ENCODE assay signal across 8 cellular contexts in the genomic region with DNA sequence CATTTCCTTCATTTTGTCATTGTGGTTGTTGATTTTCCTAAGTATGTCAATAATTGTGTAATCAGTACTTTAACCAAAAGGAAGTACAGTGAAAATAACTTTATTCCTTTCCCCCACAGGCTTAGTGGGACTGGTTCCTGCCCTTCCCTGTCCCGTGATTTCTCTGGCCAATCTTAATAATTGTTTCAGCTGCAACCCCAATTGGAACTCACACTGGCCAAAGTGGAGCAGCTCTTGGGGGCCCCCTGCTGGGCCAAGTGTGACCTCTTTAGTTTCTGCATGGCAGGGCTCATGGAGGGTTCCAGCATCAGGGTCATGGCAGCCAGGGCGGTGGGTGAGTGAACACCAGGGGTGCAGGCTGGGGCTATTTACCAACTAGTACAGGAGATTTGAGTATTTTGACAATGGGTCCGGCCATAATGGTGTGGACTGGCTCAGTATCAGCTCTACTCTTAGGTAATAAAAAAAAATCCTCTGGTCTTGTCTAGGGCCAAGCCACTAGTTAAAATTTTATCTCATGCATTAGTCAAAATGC. TPM values are rescaled to one million over a fixed set of nuclear protein-coding genes. Genes with fewer than 3 reads are reported as not detected.
DNase-seq lines count a peak whose midpoint lies in the region; ATAC-seq, FAIRE-seq and TF ChIP-seq lines count a peak whose summit lies in the region.

No MANE protein-coding gene starts in this region.

- no peak overlapping the region for H3K4me2 ChIP-seq in astrocyte (ENCODE audit: low read length)

- no peaks in the 10 kb centered on the region for H3K36me3 ChIP-seq in GM06990 (ENCODE audit: control insufficient read depth, insufficient read depth, low read length)
- H3K36me3 ChIP-seq in HEK293 (ENCODE audit: control insufficient read depth in 2 of 2, insufficient read depth in 1 of 2, low read length in 2 of 2) = no peaks in the 10 kb centered on the region
- H3K36me3 ChIP-seq in astrocyte (ENCODE audit: insufficient read depth, low read length) = no peaks in the 10 kb centered on the region
- no peaks in the 10 kb centered on the region for H3K36me3 ChIP-seq in iPS DF 6.9 (ENCODE audit: control insufficient read depth, insufficient read depth, low read length)

- H3K4me1 ChIP-seq in HEK293 (ENCODE audit: control insufficient read depth, insufficient read depth, low read length) (no peaks in the 10 kb centered on the region), astrocyte (ENCODE audit: insufficient read depth, low read length) (no peaks in the 10 kb centered on the region), iPS DF 6.9 (ENCODE audit: control insufficient read depth, insufficient read depth, low read length) (peaks cover 2% of the 10 kb centered on the region; the same call in 1 of the 2 replicates)

- WGBS in iPS DF 6.9 (ENCODE audit: insufficient coverage, insufficient read length) = no CpG with 5 or more reads among the region's 3 CpGs

- H3K9me3 Mint-ChIP-seq in astrocyte (ENCODE audit: unreplicated experiment) = peaks cover 2% of the 10 kb centered on the region

- POLR2A ChIA-PET in HEK293 (lab: Yijun Ruan, JAX) = interaction anchor here (1.0 to 2.8 kb wide), 2 partner anchors 32 to 113 kb away, joined by 3 to 9 read pairs; partner anchors contain the start of genes CYCS and OSBPL3

- no peak overlapping the region for H3K9ac ChIP-seq in astrocyte (ENCODE audit: low read length)

- H3K4me3 Mint-ChIP-seq in astrocyte (ENCODE audit: unreplicated experiment) = no peak overlapping the region

- H3K4me3 ChIP-seq in GM06990 (replicated peaks; ENCODE audit: low read depth, low read length) (no peak overlapping the region), HEK293 (ENCODE audit: low read depth, low read length) (no peak overlapping the region), astrocyte (ENCODE audit: insufficient read depth, low read depth, low read length) (no peak overlapping the region), iPS DF 6.9 (ENCODE audit: low read length) (no peak overlapping the region)

- TF ChIP-seq CTCF in GM06990 (IDR thresholded peaks at IDR 0.05; ENCODE audit: insufficient read depth, low read length, poor library complexity, severe bottlenecking) (peak; percentile 97), HEK293 (tag by site-specific recombination; IDR thresholded peaks at IDR 0.05) (peak; percentile 19; the same call in 1 of the 2 replicates), astrocyte (IDR thresholded peaks at IDR 0.05; ENCODE audit: insufficient read depth, low read depth, low read length) (peak; percentile 75)

- FAIRE-seq in astrocyte (lab: Jason Lieb, UNC) = no peak

- H3K27ac Mint-ChIP-seq in astrocyte (ENCODE audit: unreplicated experiment) = no peak overlapping the region

- no peaks in the 10 kb centered on the region for H3K9me3 ChIP-seq in HEK293 (ENCODE audit: control insufficient read depth, insufficient read depth, low read depth, low read length)
- H3K9me3 ChIP-seq in astrocyte (ENCODE audit: insufficient read depth, low read depth, low read length) = no peaks in the 10 kb centered on the region
- no peaks in the 10 kb centered on the region for H3K9me3 ChIP-seq in iPS DF 6.9 (ENCODE audit: control insufficient read depth, insufficient read depth, low read length)

- no peaks in the 10 kb centered on the region for H3K27me3 ChIP-seq in GM06990 (replicated peaks; ENCODE audit: control insufficient read depth, insufficient read depth, low read length)
- no peaks in the 10 kb centered on the region for H3K27me3 ChIP-seq in astrocyte (ENCODE audit: insufficient read depth, low read length)
- no peaks in the 10 kb centered on the region for H3K27me3 ChIP-seq in iPS DF 6.9 (ENCODE audit: control insufficient read depth, insufficient read depth, low read length)

- H4K20me1 ChIP-seq in astrocyte (ENCODE audit: insufficient read depth, low read length) = no peaks in the 10 kb centered on the region

- peaks cover 2% of the 10 kb centered on the region for H3K36me3 Mint-ChIP-seq in astrocyte (ENCODE audit: low read depth, unreplicated experiment)

- no peak for ATAC-seq in GM21423 (IDR thresholded peaks at IDR 0.05; ENCODE audit: unreplicated experiment)

- CTCF ChIA-PET in HEK293 (lab: Yijun Ruan, JAX) = interaction anchor here (0.6 to 8.0 kb wide), 38 partner anchors 9 to 803 kb away, joined by 3 to 142 read pairs (median 4); no protein-coding TSS in a partner anchor

- H3K27me3 Mint-ChIP-seq in astrocyte (ENCODE audit: low read depth, unreplicated experiment) = no peaks in the 10 kb centered on the region

- H3K4me1 Mint-ChIP-seq in astrocyte (ENCODE audit: low read depth, unreplicated experiment) = peaks cover 6% of the 10 kb centered on the region

- H3K79me2 ChIP-seq in astrocyte (ENCODE audit: insufficient read depth, low read length) = no peaks in the 10 kb centered on the region

- DNase-seq in GM06990 (ENCODE audit: extremely low read depth, insufficient read length) = peak; percentile 57
- peak; percentile 81 for DNase-seq in NCI-H146 (lab: John Stamatoyannopoulos, UW)
- DNase-seq in T1000 (lab: John Stamatoyannopoulos, UW) = peak; percentile 54
- DNase-seq in astrocyte (ENCODE audit: low read depth) = peak; percentile 39
- DNase-seq in iPS DF 6.9 (ENCODE audit: low read depth, low spot score) = peak; percentile 55
- DNase-seq in stimulated activated CD4-positive, alpha-beta T cell treated with anti-CD3 and anti-CD28 coated beads, Interleukin-12 subunit alpha, Interleukin-12 subunit beta, amount 100 ng/mL, for 48 hours (ENCODE audit: low read depth in 2 of 3, low spot score in 1 of 3) = peak; percentile 71 to 83 (median 77)

- no peak overlapping the region for H2AFZ ChIP-seq in astrocyte (ENCODE audit: low read depth, low read length)

- H3K27ac ChIP-seq in HEK293 (ENCODE audit: extremely low read depth, low read depth, low read length) (no peak overlapping the region), astrocyte (ENCODE audit: low read depth, low read length) (no peak overlapping the region), iPS DF 6.9 (ENCODE audit: low read length) (no peak overlapping the region)

TF ChIP-seq in HEK293, 187 proteins besides CTCF, POLR2A, EP300 and RAD21:
- TF ChIP-seq ZBTB8A (tag by site-specific recombination; IDR thresholded peaks at IDR 0.05) (no peak), ZNF654 (tag by site-specific recombination; IDR thresholded peaks at IDR 0.05; ENCODE audit: low read depth) (peak; percentile 65)

RNA-seq across cellular contexts. Expression of gene CYCS, which starts 31.7 kb away (rescaled TPM):
- total RNA-seq in astrocyte = 118 and 143 TPM in 2 replicates

Comparison
In these comparisons a context has a peak if more than half of its experiments do, and no peak if none do; other contexts are left out.
1. CTCF ChIP-seq: peak in every context shown above with its lines; median percentile 97 in GM06990; 75 in astrocyte; 19 in HEK293.